In the genomic region with DNA sequence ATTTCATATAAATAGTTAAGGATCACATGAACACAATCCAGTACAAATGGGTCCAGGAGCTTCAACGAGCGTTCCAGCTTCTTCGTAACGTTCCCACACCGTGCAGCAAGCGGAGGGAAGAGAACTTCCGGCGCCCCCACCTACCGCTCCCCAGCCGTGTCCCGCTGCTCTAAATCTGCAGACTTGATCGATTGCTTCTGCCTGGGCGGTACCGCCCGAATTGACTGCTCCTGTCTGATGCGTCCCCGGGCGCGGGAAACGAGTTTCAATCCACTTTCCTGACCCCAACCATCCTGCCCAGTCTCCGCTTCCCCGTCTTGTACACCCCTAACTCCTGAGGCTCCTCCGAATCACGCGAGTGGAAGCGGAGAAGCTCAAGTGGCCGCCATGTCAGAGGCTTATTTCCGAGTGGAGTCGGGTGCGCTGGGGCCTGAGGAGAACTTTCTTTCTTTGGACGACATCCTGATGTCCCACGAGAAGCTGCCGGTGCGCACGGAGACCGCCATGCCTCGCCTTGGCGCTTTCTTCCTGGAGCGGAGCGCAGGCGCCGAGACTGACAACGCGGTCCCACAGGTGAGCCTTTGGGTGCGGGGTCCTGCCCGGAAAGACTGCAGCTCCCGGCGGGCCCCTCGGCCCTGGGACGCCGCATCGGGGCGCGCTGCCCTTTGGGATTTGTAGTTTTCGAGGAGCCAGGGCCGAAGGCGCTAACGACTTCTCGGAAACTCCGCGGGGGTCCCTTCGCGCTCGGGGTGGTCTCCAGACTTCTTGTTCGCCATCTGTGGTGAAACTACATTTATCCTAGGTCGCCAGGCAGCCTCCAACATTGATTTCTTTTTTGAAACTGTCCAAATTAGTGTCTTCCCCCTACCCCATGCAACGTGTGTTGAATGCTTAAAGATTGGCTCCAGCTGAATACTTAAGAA, we compare ENCODE assay signal across 8 cellular contexts. TPM values are rescaled to one million over a fixed set of nuclear protein-coding genes. Genes with fewer than 3 reads are reported as not detected.
DNase-seq lines count a peak whose midpoint lies in the region; ATAC-seq, FAIRE-seq and TF ChIP-seq lines count a peak whose summit lies in the region.

GINS3 (plus strand) TSS at position 257 of the 923 bp plus-strand sequence; CDS start at position 388, 131 bp downstream.

- in situ Hi-C loops in Caki2 (cut with HindIII; ENCODE audit: low pct_unique_long_range_greater_than_20kb, low sequenced_read_pairs), result no loop called here

- TSS peak; percentile 98 for BruUV-seq in endothelial cell of umbilical vein (replicated peaks; lab: Mats Ljungman, UMichigan)

- H3F3A ChIP-seq in OCI-LY1 (ENCODE audit: insufficient read depth, low read length), result no peaks in the 10 kb centered on the region; the same call in 1 of the 2 replicates

- no peaks in the 10 kb centered on the region for H3K4me1 ChIP-seq in HUES6 (ENCODE audit: control insufficient read depth, insufficient read depth, low read length)
- peaks cover 16% of the 10 kb centered on the region for H3K4me1 ChIP-seq in OCI-LY1 (ENCODE audit: insufficient read depth, low read length, severe bottlenecking)
- peaks cover 9% of the 10 kb centered on the region for H3K4me1 ChIP-seq in endothelial cell of umbilical vein (ENCODE audit: control insufficient read depth, extremely low read depth, insufficient read depth, low read length)
- H3K4me1 ChIP-seq in mononuclear cell (ENCODE audit: insufficient read depth, low read length), result peaks cover 5% of the 10 kb centered on the region

- dilution Hi-C loops in endothelial cell of umbilical vein (cut with MboI; ENCODE audit: extremely low pct_ligation_motif_present, low sequenced_read_pairs), result no loop called here

- H3K79me2 ChIP-seq in OCI-LY1 (ENCODE audit: insufficient read depth, low read length), result no peaks in the 10 kb centered on the region
- peaks cover 18% of the 10 kb centered on the region for H3K79me2 ChIP-seq in endothelial cell of umbilical vein (ENCODE audit: control insufficient read depth, insufficient read depth, low read length)

- no peaks in the 10 kb centered on the region for H3K9me1 ChIP-seq in endothelial cell of umbilical vein (replicated peaks; ENCODE audit: control insufficient read depth, extremely low read depth, insufficient read depth, low read length)

- H3K27me3 ChIP-seq in HUES6 (ENCODE audit: control insufficient read depth, insufficient read depth, low read length) (peaks cover 30% of the 10 kb centered on the region), OCI-LY1 (ENCODE audit: insufficient read depth, low read length) (no peaks in the 10 kb centered on the region), endothelial cell of umbilical vein (ENCODE audit: control insufficient read depth in 2 of 2, insufficient read depth in 2 of 2, low read length in 2 of 2) (no peaks in the 10 kb centered on the region), mononuclear cell (ENCODE audit: insufficient read depth, low read length) (no peaks in the 10 kb centered on the region)

- ATAC-seq in GM21423 (IDR thresholded peaks at IDR 0.05; ENCODE audit: unreplicated experiment), result peak; percentile 93

- H4K20me1 ChIP-seq in OCI-LY1 (ENCODE audit: insufficient read depth, low read length) (no peaks in the 10 kb centered on the region), endothelial cell of umbilical vein (replicated peaks; ENCODE audit: control insufficient read depth, extremely low read depth, insufficient read depth, low read length) (no peaks in the 10 kb centered on the region)

- no peak for TF ChIP-seq POLR2A in endothelial cell of umbilical vein (IDR thresholded peaks at IDR 0.05; ENCODE audit: low read depth, low read length)

- peaks cover 4% of the 10 kb centered on the region; the same call in 1 of the 2 replicates for H3K36me3 ChIP-seq in HUES6 (ENCODE audit: control insufficient read depth, insufficient read depth, low read length)
- peaks cover 10% of the 10 kb centered on the region for H3K36me3 ChIP-seq in OCI-LY1 (ENCODE audit: insufficient read depth, low read length)
- H3K36me3 ChIP-seq in endothelial cell of umbilical vein (ENCODE audit: control insufficient read depth in 2 of 2, extremely low read depth in 1 of 2, insufficient read depth in 2 of 2, low read length in 2 of 2), result no peaks in the 10 kb centered on the region

- FAIRE-seq in endothelial cell of umbilical vein (lab: Jason Lieb, UNC), result peak; percentile 75

- H3K4me3 ChIP-seq in HUES6 (ENCODE audit: low read depth, low read length), result peak within 1 kb of the TSS; percentile 85
- peak within 1 kb of the TSS; percentile 81 for H3K4me3 ChIP-seq in OCI-LY1 (ENCODE audit: low read depth, low read length, poor library complexity, severe bottlenecking)
- peak within 1 kb of the TSS; percentile 89 to 96 (median 95) for H3K4me3 ChIP-seq in endothelial cell of umbilical vein (replicated peaks in 1 of 3; ENCODE audit: insufficient read depth in 1 of 3, low read depth in 1 of 3, low read length in 3 of 3)
- H3K4me3 ChIP-seq in mononuclear cell (ENCODE audit: low read length), result peak within 1 kb of the TSS; percentile 91

- CTCF ChIA-PET in endothelial cell of umbilical vein (lab: Charles Lee), result interaction anchor here (1.0 to 1.6 kb wide), 6 partner anchors 10 to 364 kb away, joined by 3 to 10 read pairs (median 4); no protein-coding TSS in a partner anchor

- H3K9ac ChIP-seq in HUES6 (ENCODE audit: low read length) (peak within 1 kb of the TSS; percentile 90), OCI-LY1 (ENCODE audit: low read length) (peak within 1 kb of the TSS; percentile 92), endothelial cell of umbilical vein (replicated peaks; ENCODE audit: extremely low read depth, insufficient read depth, low read length) (peak within 1 kb of the TSS; percentile 95)

- POLR2A ChIA-PET in endothelial cell of umbilical vein (lab: Charles Lee), result no interaction called here

- peak within 1 kb of the TSS; percentile 25; the same call in 1 of the 2 replicates for H2AFZ ChIP-seq in OCI-LY1 (ENCODE audit: low read length)
- H2AFZ ChIP-seq in endothelial cell of umbilical vein (ENCODE audit: low read depth, low read length), result peak within 1 kb of the TSS; percentile 96

- intact Hi-C loops in endothelial cell of umbilical vein (cut with micrococcal nuclease), result loop anchor here (1.0 to 5.0 kb wide), 4 partner anchors 14 to 238 kb away; no protein-coding TSS in a partner anchor

- H3K9me3 ChIP-seq in HUES6 (ENCODE audit: control insufficient read depth, insufficient read depth, low read depth, low read length) (no peaks in the 10 kb centered on the region), OCI-LY1 (ENCODE audit: low read length) (no peaks in the 10 kb centered on the region), endothelial cell of umbilical vein (replicated peaks; ENCODE audit: control insufficient read depth, insufficient read depth, low read length) (no peaks in the 10 kb centered on the region), mononuclear cell (ENCODE audit: low read depth, low read length) (no peaks in the 10 kb centered on the region)

- H3K4me2 ChIP-seq in OCI-LY1 (ENCODE audit: low read length), result peak within 1 kb of the TSS; percentile 81
- H3K4me2 ChIP-seq in endothelial cell of umbilical vein (ENCODE audit: insufficient read depth, low read length), result peak within 1 kb of the TSS; percentile 95

- no peaks in the 10 kb centered on the region for H3K9me2 ChIP-seq in OCI-LY1 (ENCODE audit: low read depth, low read length)

- H3K27ac ChIP-seq in HUES6 (ENCODE audit: low read depth, low read length) (peak within 1 kb of the TSS; percentile 54; the same call in 1 of the 2 replicates), OCI-LY1 (ENCODE audit: low read depth, low read length, poor library complexity, severe bottlenecking) (peak within 1 kb of the TSS; percentile 64), endothelial cell of umbilical vein (ENCODE audit: insufficient read depth, low read depth, low read length) (peak within 1 kb of the TSS; percentile 79)

- no peak for TF ChIP-seq CTCF in OCI-LY1 (IDR thresholded peaks at IDR 0.05; ENCODE audit: low read length)
- TF ChIP-seq CTCF in endothelial cell of umbilical vein (IDR thresholded peaks at IDR 0.05; ENCODE audit: extremely low read depth in 1 of 2, insufficient read depth in 1 of 2, low read depth in 1 of 2, low read length in 2 of 2), result no peak

- DNase-seq in Caki2 (ENCODE audit: low read depth) (peak; percentile 78), endothelial cell of umbilical vein (ENCODE audit: low read depth, low spot score) (peak; percentile 82)
- peak; percentile 84 for DNase-seq in activated CD8-positive, alpha-beta memory T cell treated with anti-CD3 and anti-CD28 coated beads, Interleukin-2, amount 50 U/mL, for 4 hours
- peak; percentile 74 to 85 for DNase-seq in stimulated activated CD8-positive, alpha-beta memory T cell treated with anti-CD3 and anti-CD28 coated beads, Interleukin-2, amount 100 ng/mL, for 48 hours (ENCODE audit: low read depth in 2 of 2)

TF ChIP-seq in endothelial cell of umbilical vein, 7 proteins besides CTCF, POLR2A, EP300 and RAD21:
- TF ChIP-seq FOS (IDR thresholded peaks at IDR 0.05; ENCODE audit: borderline replicate concordance, insufficient read depth, low read length), result no peak
- TF ChIP-seq MAX (IDR thresholded peaks at IDR 0.05; ENCODE audit: insufficient read depth, insufficient read length), result peak; percentile 31
- no peak for TF ChIP-seq EZH2 (IDR thresholded peaks at IDR 0.05; ENCODE audit: borderline replicate concordance, low read depth, low read length, severe bottlenecking)
- peak; percentile 73 for TF ChIP-seq POLR2AphosphoS5 (IDR thresholded peaks at IDR 0.05; ENCODE audit: insufficient read depth, low read depth, low read length)
- TF ChIP-seq MYC (IDR thresholded peaks at IDR 0.05; ENCODE audit: low read depth, low read length), result no peak
- TF ChIP-seq JUN (IDR thresholded peaks at IDR 0.05; ENCODE audit: borderline replicate concordance, insufficient read depth, insufficient read length, low read depth), result no peak

RNA-seq across cellular contexts. Expression of gene GINS3, which starts in this region (rescaled TPM):
- total RNA-seq in Caki2 (2014; rRNA removed; shearing (Covaris generic); ENCODE audit: low replicate concordance), result 8.2 and 17.2 TPM in 2 replicates
- 24.1 and 29.0 TPM in 2 replicates for total RNA-seq in endothelial cell of umbilical vein
- 17.2 and 17.3 TPM in 2 replicates for polyA plus RNA-seq in endothelial cell of umbilical vein
- 21.3 and 23.1 TPM in 2 replicates for polyA plus RNA-seq in endothelial cell of umbilical vein (2011; cell fraction: cytosol; rRNA removed)
- 14.6 and 17.6 TPM in 2 replicates for polyA plus RNA-seq in endothelial cell of umbilical vein (2011; cell fraction: nucleus; rRNA removed)
- 21.9 TPM in 2 replicates for polyA plus RNA-seq in endothelial cell of umbilical vein (2012)
- polyA minus RNA-seq in endothelial cell of umbilical vein, result 19.4 and 21.2 TPM in 2 replicates
- polyA minus RNA-seq in endothelial cell of umbilical vein (2011; cell fraction: cytosol; rRNA and poly(A)+ RNA removed), result 14.4 TPM
- 9.4 and 11.0 TPM in 2 replicates for polyA minus RNA-seq in endothelial cell of umbilical vein (2011; cell fraction: nucleus; rRNA and poly(A)+ RNA removed)
- 0.73 TPM for total RNA-seq in mononuclear cell

Comparison
In these comparisons a context has a peak if more than half of its experiments do, and no peak if none do; other contexts are left out.
1. Peak in every context shown above with its lines: DNase-seq, ATAC-seq, H3K4me3 ChIP-seq and H3K27ac ChIP-seq.